ENCODE assay signal across 30 cellular contexts in the genomic region with DNA sequence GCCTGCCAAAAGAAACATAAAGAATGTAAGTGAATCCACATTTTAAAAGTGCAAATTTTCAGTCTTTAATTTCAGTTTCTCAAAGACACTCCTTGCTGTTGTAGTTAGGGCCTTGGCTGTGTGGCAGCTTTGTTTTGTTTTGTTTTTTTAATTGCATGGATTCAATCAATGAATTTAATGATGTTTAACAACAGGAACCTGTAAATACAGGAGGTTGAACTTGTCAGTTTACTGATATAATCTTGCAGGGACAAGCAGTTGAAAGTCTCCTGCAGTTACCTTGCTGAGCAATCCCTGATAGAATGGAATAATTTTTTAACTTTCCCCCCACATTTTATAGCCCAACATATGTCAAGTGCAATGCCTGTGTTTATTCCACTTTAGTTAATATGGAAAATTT.
"Had no signal": no experiment of that assay in that cellular context is flagged by ENCODE, and none has a peak within 500 bp of the region (broad histone marks: within the 10 kb centered on the region; RNA-seq: fewer than 3 reads in every experiment).

No MANE protein-coding gene starts in this region.

- H3K36me3 ChIP-seq: ascending aorta, cardiac muscle cell, WERI-Rb-1 had no signal

- H3K27me3 ChIP-seq: ascending aorta, cardiac muscle cell had no signal

- DNase-seq: activated CD4-positive, alpha-beta memory T cell treated with anti-CD3 and anti-CD28 coated beads, Interleukin-2, amount 10 ng/mL, durations not matched to agents 7 days and 5 days; activated CD4-positive, alpha-beta T cell treated with anti-CD3 and anti-CD28 coated beads for 1 hour; activated CD4-positive, alpha-beta T cell treated with anti-CD3 and anti-CD28 coated beads for 36 hours; activated CD4-positive, alpha-beta T cell treated with anti-CD3 and anti-CD28 coated beads for 48 hours; activated CD4-positive, alpha-beta T cell treated with anti-CD3 and anti-CD28 coated beads, Interleukin-2, amount 10 ng/mL, durations not matched to agents 7 days and 5 days; activated CD4-positive, alpha-beta T cell treated with anti-CD3 and anti-CD28 coated beads, Interleukin-2, amount 50 U/mL, for 48 hours; activated CD4-positive, CD25-positive, alpha-beta regulatory T cell; activated CD8-positive, alpha-beta memory T cell treated with anti-CD3 and anti-CD28 coated beads for 24 hours; activated CD8-positive, alpha-beta memory T cell treated with anti-CD3 and anti-CD28 coated beads, Interleukin-2, amount 10 ng/mL, durations not matched to agents 7 days and 5 days; activated CD8-positive, alpha-beta memory T cell treated with anti-CD3 and anti-CD28 coated beads, Interleukin-2, amount 50 U/mL, for 48 hours; activated CD8-positive, alpha-beta T cell treated with anti-CD3 and anti-CD28 coated beads, Interleukin-2, amount 10 ng/mL, durations not matched to agents 7 days and 5 days; activated effector memory CD4-positive, alpha-beta T cell treated with Interleukin-2 at 50 U/mL for 16 hours; activated gamma-delta T cell; activated naive CD4-positive, alpha-beta T cell treated with anti-CD3 and anti-CD28 coated beads, Interleukin-2, amount 10 ng/mL, durations not matched to agents 7 days and 5 days; activated naive CD4-positive, alpha-beta T cell treated with Interleukin-2 at 50 U/mL for 16 hours; activated naive CD8-positive, alpha-beta T cell treated with anti-CD3 and anti-CD28 coated beads, Interleukin-2, amount 10 ng/mL, durations not matched to agents 7 days and 5 days; activated naive CD8-positive, alpha-beta T cell treated with anti-CD3 and anti-CD28 coated beads, Interleukin-2, amount 50 U/mL, for 24 hours; activated T-cell treated with anti-CD3 and anti-CD28 coated beads, Interleukin-2, amount 50 U/mL, for 24 hours; activated T-cell treated with anti-CD3 and anti-CD28 coated beads, Interleukin-2, amount 50 U/mL, for 48 hours; amygdala; anterior cingulate cortex; caudate nucleus; cerebellar nuclear complex; T-helper 2 cell; T-helper 9 cell; WERI-Rb-1 had no signal

- H3K9me3 ChIP-seq: ascending aorta had no signal

- H3K27ac ChIP-seq: ascending aorta, cardiac muscle cell, WERI-Rb-1 had no signal

- H3K4me3 ChIP-seq: ascending aorta, cardiac muscle cell had no signal

- H3K4me1 ChIP-seq: ascending aorta had no signal

- ATAC-seq: activated CD4-positive, alpha-beta T cell treated with anti-CD3 and anti-CD28 coated beads for 36 hours; activated CD4-positive, CD25-positive, alpha-beta regulatory T cell treated with anti-CD3 and anti-CD28 coated beads, Interleukin-2, amount 50 U/mL, for 24 hours; activated CD8-positive, alpha-beta memory T cell treated with anti-CD3 and anti-CD28 coated beads, Interleukin-2, amount 10 ng/mL, durations not matched to agents 7 days and 5 days; activated CD8-positive, alpha-beta T cell treated with anti-CD3 and anti-CD28 coated beads, Interleukin-2, amount 10 ng/mL, durations not matched to agents 7 days and 5 days; activated naive CD8-positive, alpha-beta T cell treated with anti-CD3 and anti-CD28 coated beads, Interleukin-2, amount 50 U/mL, for 24 hours; WTC11 had no signal
